In genomic region chr5:1554410-1554967, GRCh38 we compare ENCODE assay signal across 24 cellular contexts. TPM values are rescaled to one million over a fixed set of nuclear protein-coding genes. Genes with fewer than 3 reads are reported as not detected.
DNase-seq lines count a peak whose midpoint lies in the region; ATAC-seq and TF ChIP-seq lines count a peak whose summit lies in the region.
"Had no signal": no experiment of that assay in that cellular context is flagged by ENCODE, and none has a peak within 500 bp of the region (broad histone marks: within the 10 kb centered on the region; RNA-seq: fewer than 3 reads in every experiment).

No MANE protein-coding gene starts in this region.

- H3K27ac Mint-ChIP-seq in type B pancreatic cell (no peak overlapping the region), endodermal cell (no peak overlapping the region)
- H3K27ac Mint-ChIP-seq: activated B cell treated with CpG ODN at 0.5 μM for 24 hours; activated naive CD8-positive, alpha-beta T cell treated with anti-CD3 and anti-CD28 coated beads, Interleukin-2, amount 10 ng/mL, durations not matched to agents 7 days and 5 days; CD4-positive, alpha-beta T cell; natural killer cell; stimulated activated naive CD8-positive, alpha-beta T cell treated with anti-CD3 and anti-CD28 coated beads, Interleukin-15, Interleukin-2, amounts not matched to agents 100 ng/mL and 50 ng/mL, for 24 hours had no signal

- TF ChIP-seq CTCF in GM13976 (IDR thresholded peaks at IDR 0.05; ENCODE audit: borderline replicate concordance, control extremely low read depth, extremely low read depth, insufficient read depth, missing control alignments) (no peak), RWPE1 (conservative IDR thresholded peaks at IDR 0.05; ENCODE audit: low read depth) (no peak), lower lobe of right lung (IDR thresholded peaks at IDR 0.05) (no peak), type B pancreatic cell (conservative IDR thresholded peaks at IDR 0.05) (no peak), endodermal cell (conservative IDR thresholded peaks at IDR 0.05) (no peak)

- WGBS in endodermal cell (ENCODE audit: insufficient coverage in 1 of 2, insufficient read length in 1 of 2), 2 experiments, result 81 to 94% methylated on average over 4 to 11 of the region's 11 CpGs

- H3K4me1 ChIP-seq in lower lobe of right lung (peaks cover 45% of the 10 kb centered on the region), endodermal cell (ENCODE audit: control insufficient read depth, insufficient read depth, low read length) (no peaks in the 10 kb centered on the region)
- H3K4me1 ChIP-seq: sigmoid colon had no signal

- intact Hi-C loops in lower lobe of right lung (cut with DNase I), result no loop called here

- H3K4me3 ChIP-seq in lower lobe of right lung (no peak overlapping the region), endodermal cell (ENCODE audit: low read length) (no peak overlapping the region)
- H3K4me3 ChIP-seq: dorsolateral prefrontal cortex, pancreas, sigmoid colon, thyroid gland had no signal

- H3K27ac ChIP-seq in RWPE1 (peak overlapping the region; percentile 12; the same call in 1 of the 2 replicates), lower lobe of right lung (peak overlapping the region; percentile 77), endodermal cell (ENCODE audit: low read depth, low read length) (no peak overlapping the region)
- H3K27ac ChIP-seq: dorsolateral prefrontal cortex, KMS-11, pancreas, sigmoid colon, thyroid gland had no signal

- CTCF ChIA-PET in RWPE1 (lab: Yijun Ruan, JAX), result interaction anchor here (0.6 kb wide), 1 partner anchor 18 kb away, joined by 3 read pairs; no protein-coding TSS in a partner anchor

- H3K36me3 Mint-ChIP-seq in type B pancreatic cell (no peaks in the 10 kb centered on the region), endodermal cell (ENCODE audit: low read depth) (no peaks in the 10 kb centered on the region)
- H3K36me3 Mint-ChIP-seq: activated naive CD8-positive, alpha-beta T cell treated with anti-CD3 and anti-CD28 coated beads, Interleukin-2, amount 10 ng/mL, durations not matched to agents 7 days and 5 days; natural killer cell had no signal

- no peak for ATAC-seq in lower lobe of right lung
- ATAC-seq: natural killer cell had no signal

- H3K27me3 Mint-ChIP-seq in type B pancreatic cell (peaks cover 5% of the 10 kb centered on the region), endodermal cell (ENCODE audit: insufficient read depth) (no peaks in the 10 kb centered on the region)
- H3K27me3 Mint-ChIP-seq: stimulated activated naive CD8-positive, alpha-beta T cell treated with anti-CD3 and anti-CD28 coated beads, Interleukin-15, Interleukin-2, amounts not matched to agents 100 ng/mL and 50 ng/mL, for 24 hours had no signal

- H3K4me1 Mint-ChIP-seq in type B pancreatic cell (ENCODE audit: unreplicated experiment), result no peaks in the 10 kb centered on the region
- no peaks in the 10 kb centered on the region for H3K4me1 Mint-ChIP-seq in endodermal cell
- H3K4me1 Mint-ChIP-seq: activated B cell treated with CpG ODN at 0.5 μM for 24 hours; activated naive CD8-positive, alpha-beta T cell treated with anti-CD3 and anti-CD28 coated beads, Interleukin-2, amount 10 ng/mL, durations not matched to agents 7 days and 5 days; central memory CD8-positive, alpha-beta T cell had no signal

- no peaks in the 10 kb centered on the region for H3K9me3 ChIP-seq in lower lobe of right lung
- H3K9me3 ChIP-seq in endodermal cell (ENCODE audit: control insufficient read depth, low read length), result no peaks in the 10 kb centered on the region
- H3K9me3 ChIP-seq: pancreas, sigmoid colon, thyroid gland had no signal

- in situ Hi-C loops in GM13976 (cut with MboI; ENCODE audit: low sequenced_read_pairs, unreplicated experiment), result no loop called here

- POLR2A ChIA-PET in RWPE1 (lab: Yijun Ruan, JAX; ENCODE audit: low non-redundant PET), result no interaction called here

- H3K9ac ChIP-seq in endodermal cell (ENCODE audit: extremely low read depth, low read length, poor library complexity, severe bottlenecking), result no peak overlapping the region
- H3K9ac ChIP-seq: KMS-11 had no signal

- H3K27me3 ChIP-seq in lower lobe of right lung (ENCODE audit: low read depth) (no peaks in the 10 kb centered on the region), endodermal cell (ENCODE audit: control insufficient read depth, insufficient read depth, low read length, poor library complexity, severe bottlenecking) (no peaks in the 10 kb centered on the region)
- H3K27me3 ChIP-seq: pancreas, thyroid gland had no signal

- no peak overlapping the region for H3K4me3 Mint-ChIP-seq in type B pancreatic cell
- H3K4me3 Mint-ChIP-seq in endodermal cell, result no peak overlapping the region
- H3K4me3 Mint-ChIP-seq: activated B cell treated with CpG ODN at 0.5 μM for 24 hours; activated naive CD8-positive, alpha-beta T cell treated with anti-CD3 and anti-CD28 coated beads, Interleukin-2, amount 10 ng/mL, durations not matched to agents 7 days and 5 days; CD4-positive, alpha-beta T cell; central memory CD8-positive, alpha-beta T cell; natural killer cell; stimulated activated naive CD8-positive, alpha-beta T cell treated with anti-CD3 and anti-CD28 coated beads, Interleukin-15, Interleukin-2, amounts not matched to agents 100 ng/mL and 50 ng/mL, for 24 hours had no signal

- no peaks in the 10 kb centered on the region for H3K36me3 ChIP-seq in lower lobe of right lung
- H3K36me3 ChIP-seq in endodermal cell (ENCODE audit: control insufficient read depth, insufficient read depth, low read length), result no peaks in the 10 kb centered on the region
- H3K36me3 ChIP-seq: pancreas, sigmoid colon, thyroid gland had no signal

- peak; percentile 34 for DNase-seq in GM13976 (ENCODE audit: low spot score)
- DNase-seq in RWPE1 (ENCODE audit: low spot score), result no peak
- DNase-seq in lower lobe of right lung, result no peak
- peak; percentile 60 for DNase-seq in type B pancreatic cell (ENCODE audit: extremely low spot score, unreplicated experiment)
- no peak for DNase-seq in endodermal cell
- DNase-seq in stimulated activated CD4-positive, alpha-beta T cell treated with anti-CD3 and anti-CD28 coated beads, Interleukin-4, amount 100 ng/mL, for 1 hour, result no peak
- DNase-seq in NCI-H2107 treated with DMSO at 0.1 percent for 48 hours (lab: John Stamatoyannopoulos, UW; ENCODE audit: unreplicated experiment), result no peak
- DNase-seq: activated B cell treated with CpG ODN at 0.5 μM for 24 hours; activated effector memory CD4-positive, alpha-beta T cell treated with anti-CD3 and anti-CD28 coated beads, Interleukin-2, amount 50 U/mL, for 16 hours; activated naive CD8-positive, alpha-beta T cell treated with anti-CD3 and anti-CD28 coated beads, Interleukin-2, amount 10 ng/mL, durations not matched to agents 7 days and 5 days; activated T-cell treated with anti-CD3 and anti-CD28 coated beads for 4 hours; CD4-positive, alpha-beta T cell; DMS 273 treated with DMSO at 0.1 percent for 48 hours; H7; natural killer cell; NCI-H526 treated with DMSO at 0.1 percent for 48 hours; stimulated activated CD4-positive, alpha-beta T cell treated with anti-CD3 and anti-CD28 coated beads, Interleukin-15, amount 100 ng/mL, for 24 hours; thyroid gland had no signal

- no peaks in the 10 kb centered on the region for H3K9me3 Mint-ChIP-seq in type B pancreatic cell
- no peaks in the 10 kb centered on the region for H3K9me3 Mint-ChIP-seq in endodermal cell
- H3K9me3 Mint-ChIP-seq: activated B cell treated with CpG ODN at 0.5 μM for 24 hours; activated naive CD8-positive, alpha-beta T cell treated with anti-CD3 and anti-CD28 coated beads, Interleukin-2, amount 10 ng/mL, durations not matched to agents 7 days and 5 days; CD4-positive, alpha-beta T cell; central memory CD8-positive, alpha-beta T cell; natural killer cell; stimulated activated naive CD8-positive, alpha-beta T cell treated with anti-CD3 and anti-CD28 coated beads, Interleukin-15, Interleukin-2, amounts not matched to agents 100 ng/mL and 50 ng/mL, for 24 hours had no signal

RNA-seq across cellular contexts. Expression of gene LPCAT1, which starts 30.7 kb away (rescaled TPM):
- total RNA-seq in lower lobe of right lung, result 475 TPM
- 91.6 and 97.1 TPM in 2 replicates for total RNA-seq in type B pancreatic cell (ENCODE audit: low replicate concordance)
- 100 to 1,000 TPM in 1 of 2 donors, 10 to 100 TPM in 1; 78.5 to 124 TPM for total RNA-seq in endodermal cell
- 72.3 TPM for polyA plus RNA-seq in endodermal cell (2013, experiment 1 of 2)
- 67.4 TPM for polyA plus RNA-seq in endodermal cell (2013, experiment 2 of 2)

Comparison
In these comparisons a context has a peak if more than half of its experiments do, and no peak if none do; other contexts are left out.
1. DNase-seq: peak in GM13976 (single experiment) and type B pancreatic cell (single experiment); none in RWPE1 (single experiment), lower lobe of right lung (single experiment), endodermal cell (single experiment), stimulated activated CD4-positive, alpha-beta T cell treated with anti-CD3 and anti-CD28 coated beads, Interleukin-4, amount 100 ng/mL, for 1 hour (single experiment) and NCI-H2107 treated with DMSO at 0.1 percent for 48 hours (single experiment).